24 cellular contexts compared by ENCODE assay signal in genomic region chr3:107061466-107061865, GRCh38.
"Had no signal": no experiment of that assay in that cellular context is flagged by ENCODE, and none has a peak within 500 bp of the region (broad histone marks: within the 10 kb centered on the region; RNA-seq: fewer than 3 reads in every experiment).

No MANE protein-coding gene starts in this region.

- ATAC-seq: activated T-cell treated with anti-CD3 and anti-CD28 coated beads, Interleukin-2, amount 50 U/mL, for 4 hours; gastrocnemius medialis; heart left ventricle; left colon; mucosa of descending colon; sciatic nerve; stimulated activated naive B cell treated with anti-CD40 and anti-IgM and Interleukin-4, amounts not matched to agents 10 μg/mL and 1 μg/mL and 100 μg/mL, for 72 hours had no signal

- H3K4me2 ChIP-seq: smooth muscle cell had no signal

- H3K4me3 ChIP-seq: breast epithelium, gastrocnemius medialis, heart left ventricle, mucosa of descending colon, smooth muscle cell, transverse colon, uterus had no signal

- H3K27me3 ChIP-seq: breast epithelium, gastrocnemius medialis, heart left ventricle, transverse colon, uterus had no signal

- H3K4me1 ChIP-seq: breast epithelium, transverse colon had no signal

- H3K27ac Mint-ChIP-seq: activated naive CD8-positive, alpha-beta T cell treated with anti-CD3 and anti-CD28 coated beads for 36 hours; activated T-helper 2 cell treated with anti-CD3 and anti-CD28 coated beads, Interferon-gamma antibody, Interleukin-2, Interleukin-4, amounts not matched to agents 10 μg/mL and 5 μg/mL and 100 μg/mL, durations not matched to agents 14 hours and 24 hours and 36 hours; memory B cell; stimulated activated naive B cell treated with anti-CD40 and anti-IgM and Interleukin-4, amounts not matched to agents 10 μg/mL and 1 μg/mL and 100 μg/mL, for 72 hours had no signal

- H3K36me3 Mint-ChIP-seq: activated naive CD8-positive, alpha-beta T cell treated with anti-CD3 and anti-CD28 coated beads for 36 hours; memory B cell; stimulated activated naive B cell treated with anti-CD40 and anti-IgM and Interleukin-4, amounts not matched to agents 10 μg/mL and 1 μg/mL and 100 μg/mL, for 72 hours had no signal

- H3K4me1 Mint-ChIP-seq: memory B cell had no signal

- DNase-seq: activated CD4-positive, alpha-beta T cell treated with anti-CD3 and anti-CD28 coated beads for 1 hour; activated CD8-positive, alpha-beta memory T cell treated with anti-CD3 and anti-CD28 coated beads, Interleukin-2, amount 50 U/mL, for 48 hours; activated naive CD4-positive, alpha-beta T cell; activated naive CD8-positive, alpha-beta T cell treated with anti-CD3 and anti-CD28 coated beads for 36 hours; activated T-cell treated with anti-CD3 and anti-CD28 coated beads, Interleukin-2, amount 50 U/mL, for 4 hours; effector memory CD4-positive, alpha-beta T cell; gastrocnemius medialis; heart left ventricle; islet precursor cell; left colon; mucosa of descending colon; occipital lobe; posterior cingulate gyrus; stimulated activated CD4-positive, alpha-beta T cell treated with anti-CD3 and anti-CD28 coated beads, Interleukin-15, amount 100 ng/mL, for 24 hours; stimulated activated naive B cell treated with anti-CD40 and anti-IgM and Interleukin-4, amounts not matched to agents 10 μg/mL and 1 μg/mL and 100 μg/mL, for 72 hours; transverse colon; uterus had no signal

- H3K27ac ChIP-seq: breast epithelium, gastrocnemius medialis, heart left ventricle, transverse colon, uterus had no signal

- H3K9me3 Mint-ChIP-seq: activated naive CD8-positive, alpha-beta T cell treated with anti-CD3 and anti-CD28 coated beads for 36 hours; activated T-cell treated with anti-CD3 and anti-CD28 coated beads, Interleukin-2, amount 50 U/mL, for 4 hours; activated T-helper 2 cell treated with anti-CD3 and anti-CD28 coated beads, Interferon-gamma antibody, Interleukin-2, Interleukin-4, amounts not matched to agents 10 μg/mL and 5 μg/mL and 100 μg/mL, durations not matched to agents 14 hours and 24 hours and 36 hours; central memory CD8-positive, alpha-beta T cell; memory B cell; stimulated activated naive B cell treated with anti-CD40 and anti-IgM and Interleukin-4, amounts not matched to agents 10 μg/mL and 1 μg/mL and 100 μg/mL, for 72 hours had no signal

- H3K36me3 ChIP-seq: breast epithelium, gastrocnemius medialis, heart left ventricle, transverse colon, uterus had no signal

- H3K9me3 ChIP-seq: breast epithelium, gastrocnemius medialis, heart left ventricle, mucosa of descending colon, transverse colon, uterus had no signal

- H3K4me3 Mint-ChIP-seq: activated naive CD8-positive, alpha-beta T cell treated with anti-CD3 and anti-CD28 coated beads for 36 hours; activated T-cell treated with anti-CD3 and anti-CD28 coated beads, Interleukin-2, amount 50 U/mL, for 4 hours; central memory CD8-positive, alpha-beta T cell; memory B cell; neural crest cell; stimulated activated naive B cell treated with anti-CD40 and anti-IgM and Interleukin-4, amounts not matched to agents 10 μg/mL and 1 μg/mL and 100 μg/mL, for 72 hours had no signal
